Comparison of ENCODE assay signal across 19 cellular contexts in genomic region chr4:161642708-161643107, GRCh38.
DNase-seq lines count a peak whose midpoint lies in the region; ATAC-seq, FAIRE-seq and TF ChIP-seq lines count a peak whose summit lies in the region.
"Had no signal": no experiment of that assay in that cellular context is flagged by ENCODE, and none has a peak within 500 bp of the region (broad histone marks: within the 10 kb centered on the region; RNA-seq: fewer than 3 reads in every experiment).

No MANE protein-coding gene starts in this region.

- H3K4me1 ChIP-seq in OCI-LY7 (ENCODE audit: insufficient read depth, low read length, poor library complexity, severe bottlenecking) (no peaks in the 10 kb centered on the region), endothelial cell of umbilical vein (ENCODE audit: control insufficient read depth, extremely low read depth, insufficient read depth, low read length) (peaks cover 8% of the 10 kb centered on the region), upper lobe of right lung (no peaks in the 10 kb centered on the region)
- H3K4me1 ChIP-seq: adrenal gland, prostate gland had no signal

- H4K20me1 ChIP-seq in OCI-LY7 (ENCODE audit: insufficient read depth, low read length) (no peaks in the 10 kb centered on the region), endothelial cell of umbilical vein (replicated peaks; ENCODE audit: control insufficient read depth, extremely low read depth, insufficient read depth, low read length) (no peaks in the 10 kb centered on the region)
- H4K20me1 ChIP-seq: BLaER1 treated with 17β-estradiol and CSF1 and Interleukin-3, amounts not matched to agents 10 nM and 100 nM had no signal

- no peak for ATAC-seq in activated naive CD8-positive, alpha-beta T cell treated with anti-CD3 and anti-CD28 coated beads, Interleukin-2, amount 50 U/mL, for 24 hours
- no peak for ATAC-seq in upper lobe of right lung
- ATAC-seq: GM23338; stimulated activated naive CD8-positive, alpha-beta T cell treated with anti-CD3 and anti-CD28 coated beads, Interleukin-15, Interleukin-2, amounts not matched to agents 100 U/mL and 50 U/mL, for 24 hours had no signal

- FAIRE-seq in A204.1 (lab: Jason Lieb, UNC) (peak; percentile 92), endothelial cell of umbilical vein (lab: Jason Lieb, UNC) (peak; percentile 33)
- FAIRE-seq: RCC 7860, TTC549 had no signal

- peak; percentile 5 for TF ChIP-seq CTCF in GM10248 (IDR thresholded peaks at IDR 0.05; ENCODE audit: control extremely low read depth, extremely low read depth, low read depth, missing control alignments)
- peak; percentile 62; the same call in 1 of the 2 replicates for TF ChIP-seq CTCF in OCI-LY7 (conservative IDR thresholded peaks at IDR 0.05; ENCODE audit: low read length)
- TF ChIP-seq CTCF in endothelial cell of umbilical vein (IDR thresholded peaks at IDR 0.05; ENCODE audit: extremely low read depth in 1 of 2, insufficient read depth in 1 of 2, low read depth in 1 of 2, low read length in 2 of 2): peak in 1 of 2 donors; percentile 10
- no peak for TF ChIP-seq CTCF in upper lobe of right lung (IDR thresholded peaks at IDR 0.05)

- no peak overlapping the region for H3K4me3 Mint-ChIP-seq in activated naive CD8-positive, alpha-beta T cell treated with anti-CD3 and anti-CD28 coated beads, Interleukin-2, amount 50 U/mL, for 24 hours
- H3K4me3 Mint-ChIP-seq: GM23338, memory B cell had no signal

- no peaks in the 10 kb centered on the region for H3K4me1 Mint-ChIP-seq in activated naive CD8-positive, alpha-beta T cell treated with anti-CD3 and anti-CD28 coated beads, Interleukin-2, amount 50 U/mL, for 24 hours
- H3K4me1 Mint-ChIP-seq: GM23338, memory B cell had no signal

- BruUV-seq in OCI-LY7 (replicated peaks; lab: Mats Ljungman, UMichigan): no TSS peak
- no TSS peak for BruUV-seq in endothelial cell of umbilical vein (replicated peaks; lab: Mats Ljungman, UMichigan)

- POLR2A ChIA-PET in GM10248 (lab: Yijun Ruan, JAX): no interaction called here
- POLR2A ChIA-PET in OCI-LY7 (lab: Charles Lee): no interaction called here
- POLR2A ChIA-PET in endothelial cell of umbilical vein (lab: Charles Lee): no interaction called here

- H2AFZ ChIP-seq in OCI-LY7 (ENCODE audit: low read length) (no peak overlapping the region), endothelial cell of umbilical vein (ENCODE audit: low read depth, low read length) (peak overlapping the region; percentile 85)
- H2AFZ ChIP-seq: GM23338 had no signal

- CTCF ChIA-PET in GM10248 (lab: Yijun Ruan, JAX): interaction anchor here (0.6 to 1.7 kb wide), 2 partner anchors 26 to 85 kb away, joined by 3 to 4 read pairs; no protein-coding TSS in a partner anchor
- CTCF ChIA-PET in OCI-LY7 (lab: Charles Lee; ENCODE audit: unreplicated experiment): no interaction called here
- CTCF ChIA-PET in endothelial cell of umbilical vein (lab: Charles Lee): interaction anchor here (0.6 to 2.1 kb wide), 18 partner anchors 9 to 526 kb away, joined by 3 to 8 read pairs (median 4); partner anchors contain the start of gene FSTL5

- peak overlapping the region; percentile 4 for H3K9ac ChIP-seq in endothelial cell of umbilical vein (replicated peaks; ENCODE audit: extremely low read depth, insufficient read depth, low read length)
- H3K9ac ChIP-seq: BLaER1 treated with 17β-estradiol and CSF1 and Interleukin-3, amounts not matched to agents 10 nM and 100 nM had no signal

- H3K9me2 ChIP-seq in OCI-LY7 (ENCODE audit: insufficient read depth, low read length): no peaks in the 10 kb centered on the region

- DNase-seq in GM10248 (ENCODE audit: extremely low spot score): no peak
- no peak for DNase-seq in OCI-LY7 (ENCODE audit: low spot score)
- peak; percentile 67 for DNase-seq in endothelial cell of umbilical vein (ENCODE audit: low read depth, low spot score)
- DNase-seq in activated naive CD8-positive, alpha-beta T cell treated with anti-CD3 and anti-CD28 coated beads, Interleukin-2, amount 50 U/mL, for 24 hours: no peak
- DNase-seq in MG63: no peak
- no peak for DNase-seq in upper lobe of right lung
- no peak for DNase-seq in GM19240 (ENCODE audit: insufficient read length, low spot score)
- DNase-seq: activated CD8-positive, alpha-beta memory T cell treated with anti-CD3 and anti-CD28 coated beads, Interleukin-2, amount 50 U/mL, for 4 hours; adrenal gland; effector CD4-positive, alpha-beta T cell; stimulated activated CD4-positive, alpha-beta T cell treated with anti-CD3 and anti-CD28 coated beads, Interleukin-2, amount 100 ng/mL, for 48 hours; stimulated activated naive CD8-positive, alpha-beta T cell treated with anti-CD3 and anti-CD28 coated beads, Interleukin-15, Interleukin-2, amounts not matched to agents 100 U/mL and 50 U/mL, for 24 hours had no signal

- no peaks in the 10 kb centered on the region for H3K36me3 Mint-ChIP-seq in activated naive CD8-positive, alpha-beta T cell treated with anti-CD3 and anti-CD28 coated beads, Interleukin-2, amount 50 U/mL, for 24 hours (ENCODE audit: low read depth)
- H3K36me3 Mint-ChIP-seq: memory B cell had no signal

- H3K79me2 ChIP-seq in OCI-LY7 (ENCODE audit: insufficient read depth, low read depth, low read length) (no peaks in the 10 kb centered on the region), endothelial cell of umbilical vein (ENCODE audit: control insufficient read depth, insufficient read depth, low read length) (no peaks in the 10 kb centered on the region)

- H3K4me2 ChIP-seq in OCI-LY7 (ENCODE audit: low read length) (no peak overlapping the region), endothelial cell of umbilical vein (ENCODE audit: insufficient read depth, low read length) (peak overlapping the region; percentile 45)
- H3K4me2 ChIP-seq: BLaER1 treated with 17β-estradiol and CSF1 and Interleukin-3, amounts not matched to agents 10 nM and 100 nM; GM23338 had no signal

- no peaks in the 10 kb centered on the region for H3K27me3 Mint-ChIP-seq in activated naive CD8-positive, alpha-beta T cell treated with anti-CD3 and anti-CD28 coated beads, Interleukin-2, amount 50 U/mL, for 24 hours
- H3K27me3 Mint-ChIP-seq: memory B cell had no signal

- H3K36me3 ChIP-seq in OCI-LY7 (ENCODE audit: insufficient read depth, low read length): no peaks in the 10 kb centered on the region
- no peaks in the 10 kb centered on the region for H3K36me3 ChIP-seq in endothelial cell of umbilical vein (ENCODE audit: control insufficient read depth in 2 of 2, extremely low read depth in 1 of 2, insufficient read depth in 2 of 2, low read length in 2 of 2)
- no peaks in the 10 kb centered on the region for H3K36me3 ChIP-seq in MG63
- no peaks in the 10 kb centered on the region for H3K36me3 ChIP-seq in upper lobe of right lung
- H3K36me3 ChIP-seq: adrenal gland; BLaER1 treated with 17β-estradiol and CSF1 and Interleukin-3, amounts not matched to agents 10 nM and 100 nM; prostate gland had no signal

- H3K9me3 ChIP-seq in OCI-LY7 (ENCODE audit: low read length): no peaks in the 10 kb centered on the region
- H3K9me3 ChIP-seq in endothelial cell of umbilical vein (replicated peaks; ENCODE audit: control insufficient read depth, insufficient read depth, low read length): no peaks in the 10 kb centered on the region
- H3K9me3 ChIP-seq in MG63: no peaks in the 10 kb centered on the region
- H3K9me3 ChIP-seq in upper lobe of right lung: no peaks in the 10 kb centered on the region
- H3K9me3 ChIP-seq: prostate gland had no signal

- no peak overlapping the region for H3K27ac Mint-ChIP-seq in activated naive CD8-positive, alpha-beta T cell treated with anti-CD3 and anti-CD28 coated beads, Interleukin-2, amount 50 U/mL, for 24 hours
- H3K27ac Mint-ChIP-seq: GM23338, memory B cell had no signal

- H3K4me3 ChIP-seq in OCI-LY7 (ENCODE audit: low read depth, low read length, poor library complexity, severe bottlenecking): no peak overlapping the region
- peak overlapping the region in 1 of 3 experiments; percentile 54 for H3K4me3 ChIP-seq in endothelial cell of umbilical vein (replicated peaks in 1 of 3; ENCODE audit: insufficient read depth in 1 of 3, low read depth in 1 of 3, low read length in 3 of 3)
- H3K4me3 ChIP-seq in MG63: no peak overlapping the region
- H3K4me3 ChIP-seq in upper lobe of right lung: no peak overlapping the region
- H3K4me3 ChIP-seq: adrenal gland; BLaER1 treated with 17β-estradiol and CSF1 and Interleukin-3, amounts not matched to agents 10 nM and 100 nM; GM23338; prostate gland had no signal

- H3K27ac ChIP-seq in OCI-LY7 (ENCODE audit: low read depth, low read length, poor library complexity, severe bottlenecking): no peak overlapping the region
- H3K27ac ChIP-seq in endothelial cell of umbilical vein (ENCODE audit: insufficient read depth, low read depth, low read length): no peak overlapping the region
- H3K27ac ChIP-seq in upper lobe of right lung: no peak overlapping the region
- H3K27ac ChIP-seq: adrenal gland; BLaER1 treated with 17β-estradiol and CSF1 and Interleukin-3, amounts not matched to agents 10 nM and 100 nM; prostate gland had no signal

- H3K27me3 ChIP-seq in endothelial cell of umbilical vein (ENCODE audit: control insufficient read depth in 2 of 2, insufficient read depth in 2 of 2, low read length in 2 of 2): no peaks in the 10 kb centered on the region
- H3K27me3 ChIP-seq in MG63: no peaks in the 10 kb centered on the region
- H3K27me3 ChIP-seq in upper lobe of right lung: no peaks in the 10 kb centered on the region
- H3K27me3 ChIP-seq: adrenal gland; BLaER1 treated with 17β-estradiol and CSF1 and Interleukin-3, amounts not matched to agents 10 nM and 100 nM had no signal

- intact Hi-C loops in OCI-LY7 (cut with micrococcal nuclease; ENCODE audit: unreplicated experiment): no loop called here
- intact Hi-C loops in endothelial cell of umbilical vein (cut with micrococcal nuclease): loop anchor here (2.0 to 5.0 kb wide), 4 partner anchors 76 to 525 kb away; no protein-coding TSS in a partner anchor
- intact Hi-C loops in upper lobe of right lung (cut with DNase I): no loop called here

- dilution Hi-C loops in endothelial cell of umbilical vein (cut with MboI; ENCODE audit: extremely low pct_ligation_motif_present, low sequenced_read_pairs): no loop called here

- no peak for TF ChIP-seq POLR2A in endothelial cell of umbilical vein (IDR thresholded peaks at IDR 0.05; ENCODE audit: low read depth, low read length)

- peaks cover 9% of the 10 kb centered on the region for H3K9me3 Mint-ChIP-seq in activated naive CD8-positive, alpha-beta T cell treated with anti-CD3 and anti-CD28 coated beads, Interleukin-2, amount 50 U/mL, for 24 hours

- H3K9me1 ChIP-seq in endothelial cell of umbilical vein (replicated peaks; ENCODE audit: control insufficient read depth, extremely low read depth, insufficient read depth, low read length): no peaks in the 10 kb centered on the region

TF ChIP-seq in endothelial cell of umbilical vein, 7 proteins besides CTCF, POLR2A, EP300 and RAD21:
- TF ChIP-seq FOS (IDR thresholded peaks at IDR 0.05; ENCODE audit: borderline replicate concordance, insufficient read depth, low read length): no peak
